Comparison of ENCODE assay signal across 19 cellular contexts in genomic region chr5:464843-465590, GRCh38. TPM values are rescaled to one million over a fixed set of nuclear protein-coding genes. Genes with fewer than 3 reads are reported as not detected.
DNase-seq lines count a peak whose midpoint lies in the region; ATAC-seq and TF ChIP-seq lines count a peak whose summit lies in the region.
"Had no signal": no experiment of that assay in that cellular context is flagged by ENCODE, and none has a peak within 500 bp of the region (broad histone marks: within the 10 kb centered on the region; RNA-seq: fewer than 3 reads in every experiment).

No MANE protein-coding gene starts in this region.

- WGBS in body of pancreas, 2 donors, result 93 to 98% methylated on average over 40 to 50 of the region's 63 CpGs

- no peaks in the 10 kb centered on the region for H3K4me1 ChIP-seq in body of pancreas
- H3K4me1 ChIP-seq: colonic mucosa, gastroesophageal sphincter, psoas muscle had no signal

- no peak overlapping the region for H3K4me3 ChIP-seq in body of pancreas
- H3K4me3 ChIP-seq: colonic mucosa, gastroesophageal sphincter, psoas muscle had no signal

- DNase-seq in stimulated activated CD4-positive, alpha-beta T cell treated with anti-CD3 and anti-CD28 coated beads, Interleukin-4, amount 100 ng/mL, for 1 hour, result peak; percentile 1
- DNase-seq in stimulated activated CD4-positive, alpha-beta T cell treated with anti-CD3 and anti-CD28 coated beads, Interleukin-2, amount 100 ng/mL, for 48 hours, result no peak
- DNase-seq in body of pancreas (peak in 1 of 4 donors; percentile 6), nephron progenitor cell (no peak), iPS-NIHi7 (ENCODE audit: extremely low spot score) (no peak), NCI-H82 (lab: John Stamatoyannopoulos, UW) (no peak), NCI-H69 (lab: John Stamatoyannopoulos, UW) (no peak)
- DNase-seq: activated CD4-positive, alpha-beta T cell treated with anti-CD3 and anti-CD28 coated beads, Interleukin-2, amount 10 ng/mL, durations not matched to agents 7 days and 5 days; activated T-cell treated with anti-CD3 and anti-CD28 coated beads, Interleukin-2, amount 50 U/mL, for 4 hours; colonic mucosa; GDM1; natural killer cell; NCI-H187 treated with DMSO at 0.1 percent for 48 hours; NCI-H446 treated with DMSO at 0.1 percent for 48 hours; stimulated activated CD4-positive, alpha-beta T cell treated with anti-CD3 and anti-CD28 coated beads, Interleukin-15, amount 100 ng/mL, for 24 hours; T1000 had no signal

- intact Hi-C loops in body of pancreas (cut with DNase I), result no loop called here

- H3K9me3 ChIP-seq in body of pancreas, result no peaks in the 10 kb centered on the region
- H3K9me3 ChIP-seq: colonic mucosa, gastroesophageal sphincter, psoas muscle had no signal

- ATAC-seq in body of pancreas (peak; percentile 15), GM21367 (IDR thresholded peaks at IDR 0.05; ENCODE audit: unreplicated experiment) (no peak)
- ATAC-seq: gastroesophageal sphincter had no signal

- H3K9me3 Mint-ChIP-seq in nephron progenitor cell, result no peaks in the 10 kb centered on the region
- H3K9me3 Mint-ChIP-seq: activated CD4-positive, alpha-beta T cell treated with anti-CD3 and anti-CD28 coated beads, Interleukin-2, amount 10 ng/mL, durations not matched to agents 7 days and 5 days; activated T-cell treated with anti-CD3 and anti-CD28 coated beads, Interleukin-2, amount 50 U/mL, for 4 hours; natural killer cell had no signal

- no peak for TF ChIP-seq POLR2A in body of pancreas (IDR thresholded peaks at IDR 0.05)

- peak overlapping the region; percentile 74 for H3K27ac Mint-ChIP-seq in nephron progenitor cell

- no peak overlapping the region for H3K27ac ChIP-seq in body of pancreas
- H3K27ac ChIP-seq: colonic mucosa, gastroesophageal sphincter, psoas muscle had no signal

- no peak for TF ChIP-seq CTCF in body of pancreas (IDR thresholded peaks at IDR 0.05)
- TF ChIP-seq CTCF in nephron progenitor cell (IDR thresholded peaks at IDR 0.05), result no peak

- peaks cover 0 to 8% of the 10 kb centered on the region in 2 donors for H3K36me3 ChIP-seq in body of pancreas (replicated peaks in 1 of 2; ENCODE audit: insufficient read depth in 1 of 2, low read depth in 2 of 2)

- no peak overlapping the region for H3K4me3 Mint-ChIP-seq in nephron progenitor cell
- H3K4me3 Mint-ChIP-seq: activated CD4-positive, alpha-beta T cell treated with anti-CD3 and anti-CD28 coated beads, Interleukin-2, amount 10 ng/mL, durations not matched to agents 7 days and 5 days; natural killer cell had no signal

- H3K27me3 Mint-ChIP-seq in nephron progenitor cell (ENCODE audit: low read depth, poor library complexity), result no peaks in the 10 kb centered on the region
- H3K27me3 Mint-ChIP-seq: activated CD4-positive, alpha-beta T cell treated with anti-CD3 and anti-CD28 coated beads, Interleukin-2, amount 10 ng/mL, durations not matched to agents 7 days and 5 days had no signal

- peaks cover 33% of the 10 kb centered on the region for H3K36me3 Mint-ChIP-seq in nephron progenitor cell (ENCODE audit: low read depth)

- H3K4me1 Mint-ChIP-seq in nephron progenitor cell, result peaks cover 5% of the 10 kb centered on the region

- H3K27me3 ChIP-seq in body of pancreas, result no peaks in the 10 kb centered on the region
- H3K27me3 ChIP-seq: colonic mucosa, gastroesophageal sphincter had no signal

RNA-seq across cellular contexts. Expression of gene EXOC3, which starts 22.0 kb away (rescaled TPM):
- 10 to 100 TPM; 32.2 to 79.1 TPM for total RNA-seq in body of pancreas

RNA-seq across cellular contexts. Expression of gene SLC9A3, which starts 59.2 kb away (rescaled TPM):
- total RNA-seq in body of pancreas, result 1 to 10 TPM; 2.0 to 4.7 TPM
